ENCODE assay signal across 15 cellular contexts in the genomic region with DNA sequence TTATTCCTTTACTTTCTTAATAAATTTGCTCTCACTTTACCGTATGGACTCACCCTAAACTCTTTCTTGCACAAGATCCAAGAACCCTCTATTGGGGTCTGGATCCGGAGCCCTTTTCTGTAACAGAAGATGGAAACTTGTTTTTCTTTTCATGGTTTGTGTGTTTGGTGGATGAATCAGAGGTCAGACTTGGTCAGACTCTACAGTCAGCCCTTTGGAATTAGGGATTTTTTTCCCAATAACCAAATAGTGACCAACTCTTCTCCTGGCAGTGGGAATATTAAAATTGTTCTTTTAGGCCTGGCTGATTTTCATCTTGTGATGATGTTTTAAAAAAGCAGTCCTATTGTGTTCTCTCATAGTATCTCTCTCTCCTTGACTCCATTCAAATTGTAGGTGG.
DNase-seq lines count a peak whose midpoint lies in the region; ATAC-seq, FAIRE-seq and TF ChIP-seq lines count a peak whose summit lies in the region.
"Had no signal": no experiment of that assay in that cellular context is flagged by ENCODE, and none has a peak within 500 bp of the region (broad histone marks: within the 10 kb centered on the region; RNA-seq: fewer than 3 reads in every experiment).

No MANE protein-coding gene starts in this region.

- TF ChIP-seq CTCF in MCF 10A (IDR thresholded peaks at IDR 0.05; ENCODE audit: unreplicated experiment) (no peak), breast epithelium (IDR thresholded peaks at IDR 0.05) (no peak), astrocyte of the spinal cord (IDR thresholded peaks at IDR 0.05; ENCODE audit: low read depth, low read length) (no peak), keratinocyte (optimal IDR thresholded peaks at IDR 0.05 in 1 of 3, IDR thresholded peaks at IDR 0.05 in 1 of 3, conservative IDR thresholded peaks at IDR 0.05 in 1 of 3; ENCODE audit: extremely low read depth in 1 of 3, insufficient read depth in 2 of 3, low read length in 3 of 3) (no peak), endothelial cell (IDR thresholded peaks at IDR 0.05; ENCODE audit: unreplicated experiment) (no peak)

- TF ChIP-seq POLR2A in breast epithelium (IDR thresholded peaks at IDR 0.05) = no peak

- peak; percentile 65 for DNase-seq in MCF 10A (ENCODE audit: unreplicated experiment)
- DNase-seq in breast epithelium (ENCODE audit: low spot score in 2 of 2) = no peak
- DNase-seq in astrocyte of the spinal cord (ENCODE audit: low read depth, low spot score) = peak; percentile 93
- DNase-seq in keratinocyte (ENCODE audit: low read depth, low spot score) = no peak
- DNase-seq in aorta = no peak
- DNase-seq in endothelial cell (ENCODE audit: low spot score) = no peak
- DNase-seq in MV-4-11 (lab: John Stamatoyannopoulos, UW) = no peak
- no peak for DNase-seq in NCI-H2227 treated with DMSO at 0.1 percent for 48 hours (lab: John Stamatoyannopoulos, UW)
- DNase-seq: activated naive CD4-positive, alpha-beta T cell treated with anti-CD3 and anti-CD28 coated beads for 36 hours; lower lobe of right lung; NCI-H1694 treated with DMSO at 0.1 percent for 48 hours; right lobe of liver; SHP77 had no signal

- intact Hi-C loops in MCF 10A (cut with micrococcal nuclease) = no loop called here
- intact Hi-C loops in breast epithelium (cut with DNase I; ENCODE audit: low total_unique reads) = no loop called here
- intact Hi-C loops in aorta (cut with DNase I) = loop anchor here in 1 of 2 donors (5.0 kb wide), 1 partner anchor 38 kb away; no protein-coding TSS in a partner anchor

- no peaks in the 10 kb centered on the region for H3K4me1 ChIP-seq in breast epithelium
- H3K4me1 ChIP-seq in keratinocyte (ENCODE audit: control insufficient read depth, extremely low read depth, insufficient read depth, low read length) = peaks cover 20% of the 10 kb centered on the region
- no peaks in the 10 kb centered on the region for H3K4me1 ChIP-seq in aorta (ENCODE audit: control insufficient read depth in 1 of 2, insufficient read depth in 2 of 2, low read length in 2 of 2)
- H3K4me1 ChIP-seq: lower lobe of right lung, right lobe of liver had no signal

- in situ Hi-C loops in astrocyte of the spinal cord (cut with HindIII; ENCODE audit: low sequenced_read_pairs) = no loop called here

- H3K4me3 ChIP-seq in breast epithelium (no peak overlapping the region), astrocyte of the spinal cord (ENCODE audit: low read depth, low read length) (no peak overlapping the region), keratinocyte (ENCODE audit: control insufficient read depth in 2 of 3, extremely low read depth in 1 of 3, insufficient read depth in 2 of 3, low read depth in 1 of 3, low read length in 3 of 3) (no peak overlapping the region), aorta (ENCODE audit: low read length in 2 of 2) (no peak overlapping the region)
- H3K4me3 ChIP-seq: lower lobe of right lung, right lobe of liver had no signal

- dilution Hi-C loops in keratinocyte (cut with MboI; ENCODE audit: extremely low pct_ligation_motif_present, low sequenced_read_pairs) = no loop called here

- H3K27ac ChIP-seq in breast epithelium = peak overlapping the region in 1 of 2 donors; percentile 52
- H3K27ac ChIP-seq in keratinocyte (ENCODE audit: control insufficient read depth, insufficient read depth, low read length) = peak overlapping the region; percentile 57
- H3K27ac ChIP-seq in aorta (ENCODE audit: low read depth in 1 of 2, low read length in 2 of 2) = no peak overlapping the region
- H3K27ac ChIP-seq: 22Rv1, lower lobe of right lung had no signal

- H4K20me1 ChIP-seq in keratinocyte (ENCODE audit: control insufficient read depth, extremely low read depth, insufficient read depth, low read length) = no peaks in the 10 kb centered on the region

- no peaks in the 10 kb centered on the region for H3K36me3 ChIP-seq in breast epithelium
- no peaks in the 10 kb centered on the region for H3K36me3 ChIP-seq in keratinocyte (ENCODE audit: control insufficient read depth in 2 of 2, extremely low read depth in 1 of 2, insufficient read depth in 2 of 2, low read length in 2 of 2)
- no peaks in the 10 kb centered on the region for H3K36me3 ChIP-seq in aorta (ENCODE audit: control insufficient read depth in 1 of 2, insufficient read depth in 2 of 2, low read length in 1 of 2)
- H3K36me3 ChIP-seq: lower lobe of right lung, right lobe of liver had no signal

- peak; percentile 41 for ATAC-seq in aorta (ENCODE audit: low FRiP score)

- no peak overlapping the region for H3K9ac ChIP-seq in keratinocyte (ENCODE audit: control insufficient read depth, extremely low read depth, insufficient read depth, low read length)

- no peaks in the 10 kb centered on the region for H3K79me2 ChIP-seq in keratinocyte (ENCODE audit: control insufficient read depth, insufficient read depth, low read length)

- H3K27me3 Mint-ChIP-seq in MCF 10A (ENCODE audit: insufficient read depth, unreplicated experiment) (no peaks in the 10 kb centered on the region), endothelial cell (ENCODE audit: unreplicated experiment) (no peaks in the 10 kb centered on the region)

- no peak overlapping the region for H3K4me3 Mint-ChIP-seq in MCF 10A (ENCODE audit: unreplicated experiment)
- H3K4me3 Mint-ChIP-seq in endothelial cell (ENCODE audit: unreplicated experiment) = no peak overlapping the region
- H3K4me3 Mint-ChIP-seq: activated naive CD4-positive, alpha-beta T cell treated with anti-CD3 and anti-CD28 coated beads for 36 hours had no signal

- no peaks in the 10 kb centered on the region for H3K9me1 ChIP-seq in keratinocyte (ENCODE audit: control insufficient read depth, extremely low read depth, insufficient read depth, low read length)

- H3K9me3 Mint-ChIP-seq in MCF 10A (ENCODE audit: unreplicated experiment) = peaks cover 6% of the 10 kb centered on the region
- H3K9me3 Mint-ChIP-seq in endothelial cell (ENCODE audit: unreplicated experiment) = no peaks in the 10 kb centered on the region
- H3K9me3 Mint-ChIP-seq: activated naive CD4-positive, alpha-beta T cell treated with anti-CD3 and anti-CD28 coated beads for 36 hours had no signal

- peaks cover 19% of the 10 kb centered on the region for H3K4me1 Mint-ChIP-seq in MCF 10A (ENCODE audit: insufficient read depth, unreplicated experiment)
- peaks cover 2% of the 10 kb centered on the region for H3K4me1 Mint-ChIP-seq in endothelial cell (ENCODE audit: unreplicated experiment)

- H3K27me3 ChIP-seq in breast epithelium (no peaks in the 10 kb centered on the region), keratinocyte (ENCODE audit: control insufficient read depth, extremely low read depth, insufficient read depth, low read length) (no peaks in the 10 kb centered on the region), aorta (ENCODE audit: control insufficient read depth in 1 of 2, insufficient read depth in 2 of 2, low read length in 1 of 2) (no peaks in the 10 kb centered on the region)
- H3K27me3 ChIP-seq: right lobe of liver had no signal

- no TSS peak for BruUV-seq in MCF 10A (replicated peaks; lab: Mats Ljungman, UMichigan)

- H3K4me2 ChIP-seq in keratinocyte (ENCODE audit: control insufficient read depth, extremely low read depth, insufficient read depth, low read depth, low read length) = no peak overlapping the region

- POLR2A ChIA-PET in MCF 10A (lab: Yijun Ruan, JAX) = interaction anchor here (1.6 kb wide), 1 partner anchor 37 kb away, joined by 4 read pairs; no protein-coding TSS in a partner anchor

- 2 to 4% methylated on average over 2 of the region's 2 CpGs for WGBS in aorta, 2 donors

- no peaks in the 10 kb centered on the region for H3K9me3 ChIP-seq in breast epithelium
- no peaks in the 10 kb centered on the region for H3K9me3 ChIP-seq in keratinocyte (ENCODE audit: control insufficient read depth, low read depth, low read length)
- H3K9me3 ChIP-seq in aorta (ENCODE audit: control insufficient read depth, low read length) = no peaks in the 10 kb centered on the region
- H3K9me3 ChIP-seq: lower lobe of right lung, right lobe of liver had no signal

- CTCF ChIA-PET in MCF 10A (lab: Yijun Ruan, JAX) = interaction anchor here (0.7 kb wide), 1 partner anchor 120 kb away, joined by 3 read pairs; no protein-coding TSS in a partner anchor

- H3K27ac Mint-ChIP-seq in MCF 10A (ENCODE audit: low read depth, unreplicated experiment) (peak overlapping the region; percentile 72), endothelial cell (ENCODE audit: unreplicated experiment) (no peak overlapping the region)
- H3K27ac Mint-ChIP-seq: activated naive CD4-positive, alpha-beta T cell treated with anti-CD3 and anti-CD28 coated beads for 36 hours had no signal

- H3K36me3 Mint-ChIP-seq in MCF 10A (ENCODE audit: insufficient read depth, unreplicated experiment) (no peaks in the 10 kb centered on the region), endothelial cell (ENCODE audit: low read depth, unreplicated experiment) (no peaks in the 10 kb centered on the region)

- FAIRE-seq in keratinocyte (lab: Jason Lieb, UNC) = peak; percentile 69
- FAIRE-seq: G401.6 had no signal

- no peak overlapping the region for H2AFZ ChIP-seq in keratinocyte (ENCODE audit: control insufficient read depth, low read length)

Comparison
In these comparisons a context has a peak if more than half of its experiments do, and no peak if none do; other contexts are left out.
1. DNase-seq: peak in MCF 10A (single experiment) and astrocyte of the spinal cord (single experiment); none in breast epithelium (0 of 2), keratinocyte (single experiment), aorta (0 of 2), endothelial cell (single experiment), MV-4-11 (single experiment) and NCI-H2227 treated with DMSO at 0.1 percent for 48 hours (single experiment).